Comparison of ENCODE assay signal across 28 cellular contexts in genomic region chr11:123443851-123444623, GRCh38.
"Had no signal": no experiment of that assay in that cellular context is flagged by ENCODE, and none has a peak within 500 bp of the region (broad histone marks: within the 10 kb centered on the region; RNA-seq: fewer than 3 reads in every experiment).

No MANE protein-coding gene starts in this region.

- FAIRE-seq: endothelial cell of umbilical vein, TTC549 had no signal

- H3K36me3 ChIP-seq: ascending aorta, brain microvascular endothelial cell, left lung, ovary, right atrium auricular region, tibial artery, WERI-Rb-1 had no signal

- H3K9me3 Mint-ChIP-seq: activated naive CD4-positive, alpha-beta T cell treated with anti-CD3 and anti-CD28 coated beads, Interleukin-2, amount 50 U/mL, for 24 hours; mesothelial cell of epicardium; naive thymus-derived CD8-positive, alpha-beta T cell; stimulated activated effector memory CD8-positive, alpha-beta T cell treated with anti-CD3 and anti-CD28 coated beads, Interleukin-12 subunit alpha, Interleukin-12 subunit beta, amount 100 ng/mL, for 72 hours; T-cell had no signal

- H3K79me2 ChIP-seq: hepatocyte had no signal

- H3K27me3 ChIP-seq: ascending aorta, brain microvascular endothelial cell, hepatocyte, left lung, ovary, right atrium auricular region, tibial artery had no signal

- H3K4me1 Mint-ChIP-seq: activated naive CD4-positive, alpha-beta T cell treated with anti-CD3 and anti-CD28 coated beads, Interleukin-2, amount 50 U/mL, for 24 hours; mesothelial cell of epicardium had no signal

- ATAC-seq: esophagus mucosa; left lung; naive thymus-derived CD8-positive, alpha-beta T cell; psoas muscle; stimulated activated effector memory CD8-positive, alpha-beta T cell treated with anti-CD3 and anti-CD28 coated beads, Interleukin-12 subunit alpha, Interleukin-12 subunit beta, amount 100 ng/mL, for 72 hours; stimulated activated naive CD8-positive, alpha-beta T cell treated with anti-CD3 and anti-CD28 coated beads, Interleukin-15, amount 100 ng/mL, for 72 hours; T-cell had no signal

- H3K27me3 Mint-ChIP-seq: activated naive CD4-positive, alpha-beta T cell treated with anti-CD3 and anti-CD28 coated beads, Interleukin-2, amount 50 U/mL, for 24 hours; naive thymus-derived CD8-positive, alpha-beta T cell; stimulated activated naive CD8-positive, alpha-beta T cell treated with anti-CD3 and anti-CD28 coated beads, Interleukin-15, amount 100 ng/mL, for 72 hours; T-cell had no signal

- H3K27ac ChIP-seq: ascending aorta, brain microvascular endothelial cell, hepatocyte, left lung, ovary, psoas muscle, right atrium auricular region, tibial artery, WERI-Rb-1 had no signal

- H3K4me3 Mint-ChIP-seq: activated naive CD4-positive, alpha-beta T cell treated with anti-CD3 and anti-CD28 coated beads, Interleukin-2, amount 50 U/mL, for 24 hours; mesothelial cell of epicardium; naive thymus-derived CD8-positive, alpha-beta T cell; stimulated activated effector memory CD8-positive, alpha-beta T cell treated with anti-CD3 and anti-CD28 coated beads, Interleukin-12 subunit alpha, Interleukin-12 subunit beta, amount 100 ng/mL, for 72 hours; stimulated activated naive CD8-positive, alpha-beta T cell treated with anti-CD3 and anti-CD28 coated beads, Interleukin-15, amount 100 ng/mL, for 72 hours; T-cell had no signal

- H2AFZ ChIP-seq: hepatocyte had no signal

- H3K4me3 ChIP-seq: ascending aorta, hepatocyte, left lung, ovary, psoas muscle, right atrium auricular region, tibial artery had no signal

- H3K4me1 ChIP-seq: ascending aorta, psoas muscle, right atrium auricular region, tibial artery had no signal

- DNase-seq: activated CD4-positive, alpha-beta T cell treated with anti-CD3 and anti-CD28 coated beads for 1 hour; activated CD4-positive, alpha-beta T cell treated with anti-CD3 and anti-CD28 coated beads, Interleukin-2, amount 50 U/mL, for 4 hours; activated gamma-delta T cell treated with Interleukin-2 at 50 U/mL for 16 hours; activated T-cell treated with anti-CD3 and anti-CD28 coated beads for 4 hours; brain microvascular endothelial cell; caudate nucleus; dermis blood vessel endothelial cell; effector memory CD4-positive, alpha-beta T cell; foreskin melanocyte; kidney glomerular epithelial cell; left lung; naive thymus-derived CD8-positive, alpha-beta T cell; ovary; psoas muscle; stimulated activated CD4-positive, alpha-beta T cell treated with anti-CD3 and anti-CD28 coated beads, Interleukin-12 subunit alpha, Interleukin-12 subunit beta, amount 100 ng/mL, for 4 hours; stimulated activated naive CD8-positive, alpha-beta T cell treated with anti-CD3 and anti-CD28 coated beads, Interleukin-15, amount 100 ng/mL, for 72 hours; T-cell; tibial artery; WERI-Rb-1 had no signal

- H3K27ac Mint-ChIP-seq: activated naive CD4-positive, alpha-beta T cell treated with anti-CD3 and anti-CD28 coated beads, Interleukin-2, amount 50 U/mL, for 24 hours; mesothelial cell of epicardium; stimulated activated effector memory CD8-positive, alpha-beta T cell treated with anti-CD3 and anti-CD28 coated beads, Interleukin-12 subunit alpha, Interleukin-12 subunit beta, amount 100 ng/mL, for 72 hours; stimulated activated naive CD8-positive, alpha-beta T cell treated with anti-CD3 and anti-CD28 coated beads, Interleukin-15, amount 100 ng/mL, for 72 hours; T-cell had no signal

- H3K9me3 ChIP-seq: ascending aorta, left lung, ovary, psoas muscle, right atrium auricular region, tibial artery had no signal

- H3K36me3 Mint-ChIP-seq: activated naive CD4-positive, alpha-beta T cell treated with anti-CD3 and anti-CD28 coated beads, Interleukin-2, amount 50 U/mL, for 24 hours had no signal

- H3K4me2 ChIP-seq: hepatocyte had no signal
